ENCODE assay signal across 24 cellular contexts in the genomic region with DNA sequence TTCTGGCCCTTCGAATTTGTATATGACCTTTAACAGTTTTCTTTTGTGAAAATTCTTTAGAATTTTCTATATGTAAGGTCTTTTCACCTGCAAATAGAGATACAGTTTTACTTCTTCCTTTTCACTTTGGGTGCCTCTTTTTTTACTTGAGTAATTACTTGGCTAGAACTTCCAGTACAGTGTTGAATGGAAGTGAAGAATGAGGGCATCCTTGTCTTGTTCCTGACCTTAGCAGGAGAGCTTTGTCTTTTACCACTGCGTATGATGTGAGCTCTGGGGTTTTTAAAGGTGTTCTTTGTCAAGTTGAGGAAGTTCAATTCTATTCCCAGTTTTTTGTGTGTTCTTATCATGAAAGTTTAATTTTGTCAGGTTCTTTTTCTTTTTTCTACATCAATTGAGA. TPM values are rescaled to one million over a fixed set of nuclear protein-coding genes. Genes with fewer than 3 reads are reported as not detected.
DNase-seq lines count a peak whose midpoint lies in the region; ATAC-seq and TF ChIP-seq lines count a peak whose summit lies in the region.
"Had no signal": no experiment of that assay in that cellular context is flagged by ENCODE, and none has a peak within 500 bp of the region (broad histone marks: within the 10 kb centered on the region; RNA-seq: fewer than 3 reads in every experiment).

No MANE protein-coding gene starts in this region.

- DNase-seq in activated T-cell treated with anti-CD3 and anti-CD28 coated beads, Interleukin-2, amount 50 U/mL, for 24 hours: no peak
- DNase-seq in activated T-cell treated with anti-CD3 and anti-CD28 coated beads for 4 hours (no peak), GM23338 (ENCODE audit: low spot score) (no peak), immature natural killer cell (no peak), ACHN (no peak)
- DNase-seq: Calu3; DMS79 treated with DMSO at 0.1 percent for 48 hours; GF-D8; H7; KBM-7; MM.1S; NCI-H1694; NCI-H2029 treated with DMSO at 0.1 percent for 48 hours; NCI-H446 treated with DMSO at 0.1 percent for 48 hours; NCI-H526; NCI-H82; NK-92 treated with Interleukin-12 subunit alpha and Interleukin-12 subunit beta, amount 100 ng/mL, for 24 hours; PC-3; SJCRH30 had no signal

- H3K27me3 Mint-ChIP-seq in activated T-cell treated with anti-CD3 and anti-CD28 coated beads, Interleukin-2, amount 50 U/mL, for 24 hours: no peaks in the 10 kb centered on the region
- H3K27me3 Mint-ChIP-seq in GM23338 (ENCODE audit: insufficient read depth, low read depth, poor library complexity) (no peaks in the 10 kb centered on the region), immature natural killer cell (ENCODE audit: low read depth in 3 of 3) (no peaks in the 10 kb centered on the region)
- H3K27me3 Mint-ChIP-seq in activated T-helper 17 cell treated with anti-CD3 and anti-CD28 coated beads, Interleukin-2, amount 50 U/mL, for 72 hours: no peaks in the 10 kb centered on the region
- no peaks in the 10 kb centered on the region for H3K27me3 Mint-ChIP-seq in stimulated activated memory B cell treated with anti-CD40 and anti-IgM and Interleukin-4, amounts not matched to agents 10 μg/mL and 1 μg/mL and 100 μg/mL, for 72 hours

- H3K36me3 Mint-ChIP-seq in activated T-cell treated with anti-CD3 and anti-CD28 coated beads, Interleukin-2, amount 50 U/mL, for 24 hours (ENCODE audit: low read depth): peaks cover 91% of the 10 kb centered on the region
- H3K36me3 Mint-ChIP-seq in GM23338 (ENCODE audit: low read depth): peaks cover 7% of the 10 kb centered on the region; the same call in 2 of the 3 replicates
- peaks cover 95% of the 10 kb centered on the region for H3K36me3 Mint-ChIP-seq in activated T-helper 17 cell treated with anti-CD3 and anti-CD28 coated beads, Interleukin-2, amount 50 U/mL, for 72 hours (ENCODE audit: low read depth)
- H3K36me3 Mint-ChIP-seq in stimulated activated memory B cell treated with anti-CD40 and anti-IgM and Interleukin-4, amounts not matched to agents 10 μg/mL and 1 μg/mL and 100 μg/mL, for 72 hours: peaks cover 72% of the 10 kb centered on the region
- H3K36me3 Mint-ChIP-seq in immature natural killer cell: peaks cover 0 to 3% (median 0%) of the 10 kb centered on the region in 3 donors

- peak; percentile 54; the same call in 2 of the 3 replicates for ATAC-seq in GM23338
- no peak for ATAC-seq in activated T-helper 17 cell treated with anti-CD3 and anti-CD28 coated beads, Interleukin-2, amount 50 U/mL, for 72 hours (replicated peaks)
- ATAC-seq in stimulated activated memory B cell treated with anti-CD40 and anti-IgM and Interleukin-4, amounts not matched to agents 10 μg/mL and 1 μg/mL and 100 μg/mL, for 72 hours: peak; percentile 48
- ATAC-seq in GM19395 (IDR thresholded peaks at IDR 0.05; ENCODE audit: unreplicated experiment): no peak
- ATAC-seq: PC-3, Right ventricle myocardium inferior had no signal

- peak overlapping the region; percentile 38 for H3K27ac Mint-ChIP-seq in activated T-cell treated with anti-CD3 and anti-CD28 coated beads, Interleukin-2, amount 50 U/mL, for 24 hours
- H3K27ac Mint-ChIP-seq in GM23338 (peak overlapping the region; percentile 66), immature natural killer cell (no peak overlapping the region)
- peak overlapping the region; percentile 33 for H3K27ac Mint-ChIP-seq in activated T-helper 17 cell treated with anti-CD3 and anti-CD28 coated beads, Interleukin-2, amount 50 U/mL, for 72 hours
- H3K27ac Mint-ChIP-seq in stimulated activated memory B cell treated with anti-CD40 and anti-IgM and Interleukin-4, amounts not matched to agents 10 μg/mL and 1 μg/mL and 100 μg/mL, for 72 hours: peak overlapping the region; percentile 87

- no peaks in the 10 kb centered on the region for H3K9me3 Mint-ChIP-seq in activated T-cell treated with anti-CD3 and anti-CD28 coated beads, Interleukin-2, amount 50 U/mL, for 24 hours
- H3K9me3 Mint-ChIP-seq in GM23338: no peaks in the 10 kb centered on the region
- H3K9me3 Mint-ChIP-seq in activated T-helper 17 cell treated with anti-CD3 and anti-CD28 coated beads, Interleukin-2, amount 50 U/mL, for 72 hours: no peaks in the 10 kb centered on the region
- H3K9me3 Mint-ChIP-seq in stimulated activated memory B cell treated with anti-CD40 and anti-IgM and Interleukin-4, amounts not matched to agents 10 μg/mL and 1 μg/mL and 100 μg/mL, for 72 hours: no peaks in the 10 kb centered on the region
- no peaks in the 10 kb centered on the region for H3K9me3 Mint-ChIP-seq in immature natural killer cell

- H3K4me3 ChIP-seq in GM23338: no peak overlapping the region
- H3K4me3 ChIP-seq: SJCRH30 had no signal

- no peak overlapping the region for H3K4me3 Mint-ChIP-seq in activated T-cell treated with anti-CD3 and anti-CD28 coated beads, Interleukin-2, amount 50 U/mL, for 24 hours
- H3K4me3 Mint-ChIP-seq in GM23338 (peak overlapping the region; percentile 29; the same call in 1 of the 3 replicates), immature natural killer cell (no peak overlapping the region)
- H3K4me3 Mint-ChIP-seq in activated T-helper 17 cell treated with anti-CD3 and anti-CD28 coated beads, Interleukin-2, amount 50 U/mL, for 72 hours: no peak overlapping the region
- H3K4me3 Mint-ChIP-seq in stimulated activated memory B cell treated with anti-CD40 and anti-IgM and Interleukin-4, amounts not matched to agents 10 μg/mL and 1 μg/mL and 100 μg/mL, for 72 hours: peak overlapping the region; percentile 73

- no peaks in the 10 kb centered on the region for H3K27me3 ChIP-seq in GM23338 (ENCODE audit: insufficient read depth)
- H3K27me3 ChIP-seq: SJCRH30 had no signal

- no peak overlapping the region for H2AFZ ChIP-seq in GM23338

- H3K36me3 ChIP-seq in GM23338 (ENCODE audit: insufficient read depth): no peaks in the 10 kb centered on the region

- peaks cover 24% of the 10 kb centered on the region for H4K20me1 ChIP-seq in GM23338 (replicated peaks; ENCODE audit: insufficient read depth)

- H3K9me2 ChIP-seq in GM23338 (ENCODE audit: insufficient read depth): no peaks in the 10 kb centered on the region

- no peak for TF ChIP-seq CTCF in GM23338 (conservative IDR thresholded peaks at IDR 0.05; ENCODE audit: low read depth in 2 of 2)

- H3F3A ChIP-seq in GM23338 (replicated peaks; ENCODE audit: low read depth): no peaks in the 10 kb centered on the region

- in situ Hi-C loops in ACHN (cut with HindIII; ENCODE audit: low pct_ligation_motif_present, low pct_unique_long_range_greater_than_20kb, low sequenced_read_pairs): no loop called here

- H3K79me2 ChIP-seq in GM23338 (replicated peaks; ENCODE audit: insufficient read depth): peaks cover 100% of the 10 kb centered on the region

- peaks cover 28% of the 10 kb centered on the region for H3K4me1 ChIP-seq in GM23338 (ENCODE audit: insufficient read depth)
- H3K4me1 ChIP-seq: SJCRH30 had no signal

- no peak overlapping the region for H3K27ac ChIP-seq in GM23338 (ENCODE audit: low read depth)
- H3K27ac ChIP-seq: C4-2B, SJCRH30 had no signal

- H3K4me1 Mint-ChIP-seq in activated T-cell treated with anti-CD3 and anti-CD28 coated beads, Interleukin-2, amount 50 U/mL, for 24 hours (ENCODE audit: low read depth): peaks cover 95% of the 10 kb centered on the region
- H3K4me1 Mint-ChIP-seq in GM23338 (peaks cover 59% of the 10 kb centered on the region), immature natural killer cell (peaks cover 82 to 94% of the 10 kb centered on the region in 2 donors)
- H3K4me1 Mint-ChIP-seq in activated T-helper 17 cell treated with anti-CD3 and anti-CD28 coated beads, Interleukin-2, amount 50 U/mL, for 72 hours: peaks cover 80% of the 10 kb centered on the region
- peaks cover 86% of the 10 kb centered on the region for H3K4me1 Mint-ChIP-seq in stimulated activated memory B cell treated with anti-CD40 and anti-IgM and Interleukin-4, amounts not matched to agents 10 μg/mL and 1 μg/mL and 100 μg/mL, for 72 hours

- H3K4me2 ChIP-seq in GM23338: peak overlapping the region; percentile 29; the same call in 1 of the 2 replicates

TF ChIP-seq in GM23338, 12 proteins besides CTCF, POLR2A, EP300 and RAD21 (continues in another document):
- TF ChIP-seq CREB1 (CRISPR knock-in tag; IDR thresholded peaks at IDR 0.05; ENCODE audit: low read depth) (no peak), ZNF114 (CRISPR knock-in tag; IDR thresholded peaks at IDR 0.05) (no peak), EZH2 (IDR thresholded peaks at IDR 0.05; ENCODE audit: low read depth, unreplicated experiment) (no peak), POLR2AphosphoS5 (IDR thresholded peaks at IDR 0.05; ENCODE audit: low read depth) (no peak), ZNF331 (CRISPR knock-in tag; IDR thresholded peaks at IDR 0.05; ENCODE audit: low read depth) (no peak)
- TF ChIP-seq, protein P1, sequence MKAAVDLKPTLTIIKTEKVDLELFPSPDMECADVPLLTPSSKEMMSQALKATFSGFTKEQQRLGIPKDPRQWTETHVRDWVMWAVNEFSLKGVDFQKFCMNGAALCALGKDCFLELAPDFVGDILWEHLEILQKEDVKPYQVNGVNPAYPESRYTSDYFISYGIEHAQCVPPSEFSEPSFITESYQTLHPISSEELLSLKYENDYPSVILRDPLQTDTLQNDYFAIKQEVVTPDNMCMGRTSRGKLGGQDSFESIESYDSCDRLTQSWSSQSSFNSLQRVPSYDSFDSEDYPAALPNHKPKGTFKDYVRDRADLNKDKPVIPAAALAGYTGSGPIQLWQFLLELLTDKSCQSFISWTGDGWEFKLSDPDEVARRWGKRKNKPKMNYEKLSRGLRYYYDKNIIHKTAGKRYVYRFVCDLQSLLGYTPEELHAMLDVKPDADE (IDR thresholded peaks at IDR 0.05): no peak

RNA-seq across cellular contexts. Expression of gene ZFP91, which starts 21.6 kb away (rescaled TPM):
- total RNA-seq in GM23338 (2014; rRNA removed; shearing (Covaris generic)): 30.0 and 30.2 TPM in 2 replicates
- polyA plus RNA-seq in GM23338 (2016; fragmentation: Nextera tagmentation; extraction: Ambion mirVana) (10.2 and 11.1 TPM in 2 replicates), immature natural killer cell (10 to 100 TPM in 2 of 3 donors, 1 to 10 TPM in 1; 6.6 to 15.4 (median 10.8) TPM)
- total RNA-seq in activated T-helper 17 cell treated with anti-CD3 and anti-CD28 coated beads, Interleukin-2, amount 50 U/mL, for 72 hours: 10 to 100 TPM; 45.7 to 47.4 TPM

RNA-seq across cellular contexts. Expression of gene CNTF, which starts 22.0 kb away (rescaled TPM):
- total RNA-seq in GM23338 (2014; rRNA removed; shearing (Covaris generic)): 1.8 and 1.9 TPM in 2 replicates
- polyA plus RNA-seq in GM23338 (2016; fragmentation: Nextera tagmentation; extraction: Ambion mirVana) (0.24 and 0.26 TPM in 2 replicates), immature natural killer cell (under 1 TPM in 1 of 3 donors, not detected in 2; 0.46 TPM)
- total RNA-seq in activated T-helper 17 cell treated with anti-CD3 and anti-CD28 coated beads, Interleukin-2, amount 50 U/mL, for 72 hours: 1 to 10 TPM; 4.1 to 5.5 TPM

RNA-seq across cellular contexts. Expression of gene LPXN, which starts 24.9 kb away (rescaled TPM):
- 0.56 and 2.3 TPM in 2 replicates for total RNA-seq in GM23338 (2014; rRNA removed; shearing (Covaris generic))
- polyA plus RNA-seq in GM23338 (2016; fragmentation: Nextera tagmentation; extraction: Ambion mirVana) (1.1 and 1.3 TPM in 2 replicates), immature natural killer cell (100 to 1,000 TPM; 153 to 217 (median 197) TPM)
- 100 to 1,000 TPM; 234 to 320 TPM for total RNA-seq in activated T-helper 17 cell treated with anti-CD3 and anti-CD28 coated beads, Interleukin-2, amount 50 U/mL, for 72 hours

Comparison
In these comparisons a context has a peak if more than half of its experiments do, and no peak if none do; other contexts are left out.
1. H3K27ac Mint-ChIP-seq: peak in activated T-cell treated with anti-CD3 and anti-CD28 coated beads, Interleukin-2, amount 50 U/mL, for 24 hours (single experiment), GM23338 (single experiment), activated T-helper 17 cell treated with anti-CD3 and anti-CD28 coated beads, Interleukin-2, amount 50 U/mL, for 72 hours (single experiment) and stimulated activated memory B cell treated with anti-CD40 and anti-IgM and Interleukin-4, amounts not matched to agents 10 μg/mL and 1 μg/mL and 100 μg/mL, for 72 hours (single experiment); none in immature natural killer cell (0 of 6).
2. H3K4me3 Mint-ChIP-seq: peak in GM23338 (single experiment) and stimulated activated memory B cell treated with anti-CD40 and anti-IgM and Interleukin-4, amounts not matched to agents 10 μg/mL and 1 μg/mL and 100 μg/mL, for 72 hours (single experiment); none in activated T-cell treated with anti-CD3 and anti-CD28 coated beads, Interleukin-2, amount 50 U/mL, for 24 hours (single experiment), activated T-helper 17 cell treated with anti-CD3 and anti-CD28 coated beads, Interleukin-2, amount 50 U/mL, for 72 hours (single experiment) and immature natural killer cell (0 of 5).
3. ATAC-seq: peak in GM23338 (single experiment) and stimulated activated memory B cell treated with anti-CD40 and anti-IgM and Interleukin-4, amounts not matched to agents 10 μg/mL and 1 μg/mL and 100 μg/mL, for 72 hours (single experiment); none in activated T-helper 17 cell treated with anti-CD3 and anti-CD28 coated beads, Interleukin-2, amount 50 U/mL, for 72 hours (single experiment) and GM19395 (single experiment).
4. RNA of gene LPXN, which starts 24.9 kb away (total RNA-seq): 234 to 320 TPM in activated T-helper 17 cell treated with anti-CD3 and anti-CD28 coated beads, Interleukin-2, amount 50 U/mL, for 72 hours; 0.56 to 2.3 TPM in GM23338; every median in the first group is over 10 times any median in the second.